ENCODE assay signal across 17 cellular contexts in the genomic region with DNA sequence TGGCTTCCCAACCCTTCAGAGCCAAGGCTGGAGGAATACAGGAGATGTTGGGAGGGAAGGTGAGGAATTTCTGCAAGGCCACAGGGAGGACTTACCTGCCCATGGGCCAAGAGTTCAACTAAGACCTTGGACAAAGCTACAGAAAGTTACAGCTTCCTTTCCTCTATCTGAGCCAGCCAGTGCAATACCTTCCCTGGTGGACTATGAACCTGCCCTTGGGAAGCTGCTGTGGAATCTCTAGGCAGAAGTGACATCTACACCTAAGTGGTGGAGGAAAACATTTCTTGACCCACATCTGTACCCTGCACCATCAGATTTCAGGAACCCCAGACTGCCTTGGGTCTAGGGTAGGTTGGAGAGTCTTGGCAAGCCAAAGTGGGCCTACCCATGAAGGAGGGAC.
"Had no signal": no experiment of that assay in that cellular context is flagged by ENCODE, and none has a peak within 500 bp of the region (broad histone marks: within the 10 kb centered on the region; RNA-seq: fewer than 3 reads in every experiment).

No MANE protein-coding gene starts in this region.

- H3K4me2 ChIP-seq: neural progenitor cell had no signal

- H2AFZ ChIP-seq: neural progenitor cell had no signal

- H3K4me1 ChIP-seq: neural progenitor cell, upper lobe of left lung, vagina had no signal

- H3K27me3 Mint-ChIP-seq: progenitor cell of endocrine pancreas; stimulated activated naive B cell treated with anti-CD40 and anti-IgM and Interleukin-4, amounts not matched to agents 10 μg/mL and 1 μg/mL and 100 μg/mL, for 72 hours; stimulated activated naive CD8-positive, alpha-beta T cell treated with anti-CD3 and anti-CD28 coated beads, Interleukin-15, Interleukin-2, amounts not matched to agents 100 ng/mL and 50 ng/mL, for 24 hours had no signal

- H3K4me3 Mint-ChIP-seq: natural killer cell; nephron; stimulated activated effector memory CD8-positive, alpha-beta T cell treated with anti-CD3 and anti-CD28 coated beads, Interleukin-12 subunit alpha, Interleukin-12 subunit beta, amount 100 ng/mL, for 72 hours; stimulated activated naive B cell treated with anti-CD40 and anti-IgM and Interleukin-4, amounts not matched to agents 10 μg/mL and 1 μg/mL and 100 μg/mL, for 72 hours; stimulated activated naive CD8-positive, alpha-beta T cell treated with anti-CD3 and anti-CD28 coated beads, Interleukin-15, Interleukin-2, amounts not matched to agents 100 ng/mL and 50 ng/mL, for 24 hours had no signal

- H3K27ac ChIP-seq: neural progenitor cell, ovary, parathyroid adenoma, psoas muscle, skin epidermis, stomach, thoracic aorta, tibial nerve, upper lobe of left lung, vagina had no signal

- H3K27ac Mint-ChIP-seq: natural killer cell; nephron; neural progenitor cell; progenitor cell of endocrine pancreas; stimulated activated effector memory CD8-positive, alpha-beta T cell treated with anti-CD3 and anti-CD28 coated beads, Interleukin-12 subunit alpha, Interleukin-12 subunit beta, amount 100 ng/mL, for 72 hours; stimulated activated naive B cell treated with anti-CD40 and anti-IgM and Interleukin-4, amounts not matched to agents 10 μg/mL and 1 μg/mL and 100 μg/mL, for 72 hours; stimulated activated naive CD8-positive, alpha-beta T cell treated with anti-CD3 and anti-CD28 coated beads, Interleukin-15, Interleukin-2, amounts not matched to agents 100 ng/mL and 50 ng/mL, for 24 hours had no signal

- H3K4me3 ChIP-seq: neural progenitor cell, ovary, psoas muscle, skin epidermis, stomach, thoracic aorta, thyroid gland, tibial nerve, upper lobe of left lung, vagina had no signal

- H3K27me3 ChIP-seq: neural progenitor cell, ovary, stomach, thyroid gland, tibial nerve, upper lobe of left lung, vagina had no signal

- H3K9me3 Mint-ChIP-seq: natural killer cell; nephron; neural progenitor cell; stimulated activated effector memory CD8-positive, alpha-beta T cell treated with anti-CD3 and anti-CD28 coated beads, Interleukin-12 subunit alpha, Interleukin-12 subunit beta, amount 100 ng/mL, for 72 hours; stimulated activated naive B cell treated with anti-CD40 and anti-IgM and Interleukin-4, amounts not matched to agents 10 μg/mL and 1 μg/mL and 100 μg/mL, for 72 hours; stimulated activated naive CD8-positive, alpha-beta T cell treated with anti-CD3 and anti-CD28 coated beads, Interleukin-15, Interleukin-2, amounts not matched to agents 100 ng/mL and 50 ng/mL, for 24 hours had no signal

- H3K36me3 ChIP-seq: neural progenitor cell, ovary, stomach, thoracic aorta, thyroid gland, tibial nerve, upper lobe of left lung, vagina had no signal

- H3K9me3 ChIP-seq: ovary, psoas muscle, stomach, thoracic aorta, thyroid gland, tibial nerve, upper lobe of left lung, vagina had no signal

- H3K4me1 Mint-ChIP-seq: natural killer cell; nephron; stimulated activated effector memory CD8-positive, alpha-beta T cell treated with anti-CD3 and anti-CD28 coated beads, Interleukin-12 subunit alpha, Interleukin-12 subunit beta, amount 100 ng/mL, for 72 hours had no signal

- H3K36me3 Mint-ChIP-seq: natural killer cell; neural progenitor cell; stimulated activated effector memory CD8-positive, alpha-beta T cell treated with anti-CD3 and anti-CD28 coated beads, Interleukin-12 subunit alpha, Interleukin-12 subunit beta, amount 100 ng/mL, for 72 hours had no signal
